Comparison of ENCODE assay signal across 20 cellular contexts in the genomic region with DNA sequence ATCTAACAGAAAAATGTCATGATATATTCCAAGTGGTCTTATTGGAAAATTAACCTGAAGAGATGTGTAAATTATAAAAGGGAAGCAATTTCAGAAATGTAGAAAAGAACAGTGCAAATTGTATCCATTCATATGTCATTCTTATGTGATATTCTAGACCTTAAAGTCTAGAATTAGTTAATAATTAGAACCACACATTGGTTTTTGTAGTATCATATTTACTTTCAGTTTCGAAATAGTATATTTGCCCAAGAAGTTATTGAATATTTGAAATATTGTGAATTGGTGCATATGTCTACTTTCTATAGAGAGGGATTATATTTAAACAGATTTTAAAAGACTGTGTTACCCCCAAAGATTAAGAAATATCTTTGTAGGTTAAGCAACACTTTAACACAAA.
DNase-seq lines count a peak whose midpoint lies in the region; ATAC-seq, FAIRE-seq and TF ChIP-seq lines count a peak whose summit lies in the region.
"Had no signal": no experiment of that assay in that cellular context is flagged by ENCODE, and none has a peak within 500 bp of the region (broad histone marks: within the 10 kb centered on the region; RNA-seq: fewer than 3 reads in every experiment).

No MANE protein-coding gene starts in this region.

- H3K27me3 ChIP-seq in HepG2 (ENCODE audit: control insufficient read depth in 1 of 2, insufficient read depth in 2 of 2, low read length in 2 of 2), result no peaks in the 10 kb centered on the region

- H3K4me3 ChIP-seq in kidney (ENCODE audit: low read length in 2 of 2), result no peak overlapping the region
- H3K4me3 ChIP-seq in HepG2 (replicated peaks in 1 of 3; ENCODE audit: insufficient read depth in 1 of 3, low read depth in 2 of 3, low read length in 3 of 3), result no peak overlapping the region
- H3K4me3 ChIP-seq: GM23248, HAP-1 had no signal

- no peak overlapping the region for H3K4me3 Mint-ChIP-seq in activated T-cell treated with anti-CD3 and anti-CD28 coated beads, Interleukin-2, amount 50 U/mL, for 4 hours
- H3K4me3 Mint-ChIP-seq: CD4-positive, alpha-beta T cell had no signal

- no peaks in the 10 kb centered on the region for H3K27me3 Mint-ChIP-seq in activated T-cell treated with anti-CD3 and anti-CD28 coated beads, Interleukin-2, amount 50 U/mL, for 4 hours (ENCODE audit: low read depth)
- H3K27me3 Mint-ChIP-seq: CD4-positive, alpha-beta T cell had no signal

- H3K27ac ChIP-seq in kidney (ENCODE audit: low read depth in 2 of 2, low read length in 2 of 2) (no peak overlapping the region), HepG2 (ENCODE audit: extremely low read length, insufficient read depth, low read length) (no peak overlapping the region)
- H3K27ac ChIP-seq: C4-2B, GM23248 had no signal

- TF ChIP-seq EP300 in HepG2 (IDR thresholded peaks at IDR 0.05; ENCODE audit: low read depth in 2 of 2, low read length in 2 of 2), result no peak
- no peak for TF ChIP-seq EP300 in HepG2 (CRISPR knock-in tag; IDR thresholded peaks at IDR 0.05; ENCODE audit: borderline replicate concordance)

- no peak overlapping the region for H2AFZ ChIP-seq in HepG2 (ENCODE audit: low read length)
- H2AFZ ChIP-seq: GM23248 had no signal

- intact Hi-C loops in kidney (cut with DNase I), result no loop called here
- intact Hi-C loops in HepG2 (cut with micrococcal nuclease; ENCODE audit: unreplicated experiment), result no loop called here

- TF ChIP-seq CTCF in kidney (IDR thresholded peaks at IDR 0.05; ENCODE audit: borderline replicate concordance, extremely low read depth, insufficient read depth), result no peak
- no peak for TF ChIP-seq CTCF in HepG2 (CRISPR knock-in tag; IDR thresholded peaks at IDR 0.05)

- no peak for TF ChIP-seq RAD21 in HepG2 (CRISPR knock-in tag; IDR thresholded peaks at IDR 0.05)

- no peaks in the 10 kb centered on the region for H3K36me3 Mint-ChIP-seq in activated T-cell treated with anti-CD3 and anti-CD28 coated beads, Interleukin-2, amount 50 U/mL, for 4 hours (ENCODE audit: insufficient read depth)

- in situ Hi-C loops in HepG2 (cut with HindIII; ENCODE audit: extremely low pct_ligation_motif_present, low pct_unique_long_range_greater_than_20kb), result no loop called here

- TF ChIP-seq POLR2A in HepG2 (IDR thresholded peaks at IDR 0.05; ENCODE audit: insufficient read depth in 1 of 2, low read depth in 2 of 2, low read length in 2 of 2), result no peak

- peak; percentile 76 for ATAC-seq in GM18861 (IDR thresholded peaks at IDR 0.05; ENCODE audit: unreplicated experiment)
- peak; percentile 65 for ATAC-seq in GM21619 (IDR thresholded peaks at IDR 0.05; ENCODE audit: unreplicated experiment)
- ATAC-seq in HG03354 (IDR thresholded peaks at IDR 0.05; ENCODE audit: poor library complexity, severe bottlenecking, unreplicated experiment), result peak; percentile 76
- ATAC-seq in HepG2, result no peak
- no peak for ATAC-seq in activated T-cell treated with anti-CD3 and anti-CD28 coated beads, Interleukin-2, amount 50 U/mL, for 4 hours

- POLR2A ChIA-PET in HepG2 (lab: Yijun Ruan, JAX), result no interaction called here

- peak; percentile 37 for FAIRE-seq in kidney (lab: Jason Lieb, UNC)
- no peak for FAIRE-seq in HepG2 (lab: Jason Lieb, UNC)
- FAIRE-seq: A204.1, D721Med, G401.6, GM12891, GM19239 had no signal

- CTCF ChIA-PET in HepG2 (lab: Yijun Ruan, JAX; ENCODE audit: low intra/inter-chr PET ratio, low total read pairs), result no interaction called here

- H3K4me2 ChIP-seq in HepG2 (ENCODE audit: low read depth, low read length), result no peak overlapping the region

- H3K79me2 ChIP-seq in HepG2 (ENCODE audit: insufficient read depth, low read length), result no peaks in the 10 kb centered on the region

- DNase-seq in kidney (no peak), HepG2 (ENCODE audit: low spot score) (no peak), NCI-H2107 treated with DMSO at 0.1 percent for 48 hours (lab: John Stamatoyannopoulos, UW; ENCODE audit: unreplicated experiment) (no peak), SKM-1 (lab: John Stamatoyannopoulos, UW; ENCODE audit: unreplicated experiment) (no peak)
- no peak for DNase-seq in activated T-cell treated with anti-CD3 and anti-CD28 coated beads, Interleukin-2, amount 50 U/mL, for 4 hours
- DNase-seq: AML-193; Caco-2; CD4-positive, alpha-beta T cell; GM23248; KG1 had no signal

- no peaks in the 10 kb centered on the region for H3K36me3 ChIP-seq in kidney (ENCODE audit: control insufficient read depth in 1 of 2, insufficient read depth in 2 of 2, low read length in 2 of 2)
- no peaks in the 10 kb centered on the region for H3K36me3 ChIP-seq in HepG2 (replicated peaks in 1 of 2; ENCODE audit: control insufficient read depth in 1 of 2, insufficient read depth in 2 of 2, low read length in 2 of 2)
- H3K36me3 ChIP-seq: HAP-1 had no signal

- no peaks in the 10 kb centered on the region for H4K20me1 ChIP-seq in HepG2 (ENCODE audit: insufficient read depth, low read length)

- WGBS in HepG2 (ENCODE audit: low lambda C conversion rate), result 0% methylated on average over 1 of the region's 1 CpG

- H3K4me1 Mint-ChIP-seq in activated T-cell treated with anti-CD3 and anti-CD28 coated beads, Interleukin-2, amount 50 U/mL, for 4 hours (ENCODE audit: low read depth), result no peaks in the 10 kb centered on the region

- H3K9me3 Mint-ChIP-seq in activated T-cell treated with anti-CD3 and anti-CD28 coated beads, Interleukin-2, amount 50 U/mL, for 4 hours, result peaks cover 6% of the 10 kb centered on the region

- H3K9ac ChIP-seq in kidney (ENCODE audit: low read length in 2 of 2) (no peak overlapping the region), HepG2 (ENCODE audit: insufficient read depth, low read depth, low read length) (no peak overlapping the region)
- H3K9ac ChIP-seq: GM23248 had no signal

- H3K4me1 ChIP-seq in kidney (ENCODE audit: control insufficient read depth in 1 of 2, insufficient read depth in 1 of 2, low read depth in 1 of 2, low read length in 2 of 2), result no peaks in the 10 kb centered on the region
- H3K4me1 ChIP-seq in HepG2 (ENCODE audit: insufficient read depth, low read length), result no peaks in the 10 kb centered on the region
- H3K4me1 ChIP-seq: HAP-1 had no signal

- no TSS peak for BruUV-seq in HepG2 (replicated peaks; lab: Mats Ljungman, UMichigan)

- H3K9me3 ChIP-seq in kidney (ENCODE audit: control insufficient read depth in 1 of 2, low read length in 2 of 2) (no peaks in the 10 kb centered on the region), HepG2 (ENCODE audit: low read length) (peaks cover 20% of the 10 kb centered on the region)
- H3K9me3 ChIP-seq: HAP-1 had no signal

TF ChIP-seq in HepG2, 621 proteins besides CTCF, POLR2A, EP300 and RAD21:
- TF ChIP-seq, protein P1, sequence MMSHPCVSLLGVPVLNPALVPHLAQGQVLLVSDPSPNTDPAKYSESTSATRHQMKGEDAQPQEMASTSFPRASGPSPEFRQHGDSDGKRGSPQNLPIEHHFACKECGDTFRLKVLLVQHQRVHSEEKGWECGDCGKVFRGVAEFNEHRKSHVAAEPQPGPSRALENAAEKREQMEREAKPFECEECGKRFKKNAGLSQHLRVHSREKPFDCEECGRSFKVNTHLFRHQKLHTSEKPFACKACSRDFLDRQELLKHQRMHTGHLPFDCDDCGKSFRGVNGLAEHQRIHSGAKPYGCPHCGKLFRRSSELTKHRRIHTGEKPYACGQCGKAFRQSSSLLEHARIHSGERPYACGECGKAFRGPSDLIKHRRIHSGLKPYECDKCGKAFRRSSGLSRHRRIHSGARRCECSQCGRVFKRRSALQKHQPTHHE (CRISPR knock-in tag; IDR thresholded peaks at IDR 0.05; ENCODE audit: borderline replicate concordance), result no peak
- TF ChIP-seq TBX2 (CRISPR knock-in tag; IDR thresholded peaks at IDR 0.05; ENCODE audit: borderline replicate concordance), result no peak
- no peak for TF ChIP-seq HNRNPL (IDR thresholded peaks at IDR 0.05; ENCODE audit: low read depth, low read length)
- no peak for TF ChIP-seq ZNF558 (CRISPR knock-in tag; IDR thresholded peaks at IDR 0.05; ENCODE audit: borderline replicate concordance)

Comparison
In these comparisons a context has a peak if more than half of its experiments do, and no peak if none do; other contexts are left out.
1. ATAC-seq: peak in GM18861 (single experiment), GM21619 (single experiment) and HG03354 (single experiment); none in HepG2 (single experiment) and activated T-cell treated with anti-CD3 and anti-CD28 coated beads, Interleukin-2, amount 50 U/mL, for 4 hours (0 of 2).